In genomic region chr18:75205760-75206109, GRCh38 we compare ENCODE assay signal across 1 cellular context.
TF ChIP-seq lines count a peak whose summit lies in the region.

No MANE protein-coding gene starts in this region.

TF ChIP-seq in K562, 482 proteins besides CTCF, POLR2A, EP300 and RAD21 (continued from another document):
- TF ChIP-seq, protein P1, sequence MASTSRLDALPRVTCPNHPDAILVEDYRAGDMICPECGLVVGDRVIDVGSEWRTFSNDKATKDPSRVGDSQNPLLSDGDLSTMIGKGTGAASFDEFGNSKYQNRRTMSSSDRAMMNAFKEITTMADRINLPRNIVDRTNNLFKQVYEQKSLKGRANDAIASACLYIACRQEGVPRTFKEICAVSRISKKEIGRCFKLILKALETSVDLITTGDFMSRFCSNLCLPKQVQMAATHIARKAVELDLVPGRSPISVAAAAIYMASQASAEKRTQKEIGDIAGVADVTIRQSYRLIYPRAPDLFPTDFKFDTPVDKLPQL (IDR thresholded peaks at IDR 0.05; ENCODE audit: extremely low read depth, insufficient read length) = no peak
- TF ChIP-seq RCOR1 (IDR thresholded peaks at IDR 0.05; ENCODE audit: borderline replicate concordance in 1 of 2, low read depth in 2 of 2, low read length in 2 of 2) (0 out of 4 replicates have a peak, but pooled peaks of 1 of the 2 experiments have one; percentile 10), ID3 (CRISPR knock-in tag; IDR thresholded peaks at IDR 0.05) (no peak), ID3 (tag; IDR thresholded peaks at IDR 0.05) (no peak), C11orf30 (IDR thresholded peaks at IDR 0.05; ENCODE audit: low read depth) (peak; percentile 75), ZBTB8A (IDR thresholded peaks at IDR 0.05; ENCODE audit: partially characterized antibody) (no peak), DIDO1 (tag; IDR thresholded peaks at IDR 0.05; ENCODE audit: low read depth) (no peak), JUNB (CRISPR knock-in tag; conservative IDR thresholded peaks at IDR 0.05) (no peak), MTF1 (CRISPR knock-in tag; IDR thresholded peaks at IDR 0.05; ENCODE audit: borderline replicate concordance) (no peak), LARP7 (IDR thresholded peaks at IDR 0.05) (no peak), SAFB (IDR thresholded peaks at IDR 0.05; ENCODE audit: borderline replicate concordance, low read depth, low read length) (no peak), L3MBTL2 (IDR thresholded peaks at IDR 0.05) (no peak), STAT5A (IDR thresholded peaks at IDR 0.05; ENCODE audit: borderline replicate concordance, low read length) (no peak), NFE2 (IDR thresholded peaks at IDR 0.05; ENCODE audit: low read depth) (peak; percentile 47; the same call in 1 of the 2 replicates), KDM2B (CRISPR knock-in tag; IDR thresholded peaks at IDR 0.05) (no peak), ZNF146 (CRISPR knock-in tag; IDR thresholded peaks at IDR 0.05; ENCODE audit: unreplicated experiment) (no peak), ELF1 (tag; IDR thresholded peaks at IDR 0.05) (no peak), FOXP4 (CRISPR knock-in tag; IDR thresholded peaks at IDR 0.05; ENCODE audit: borderline replicate concordance) (no peak), KLF13 (tag; IDR thresholded peaks at IDR 0.05; ENCODE audit: borderline replicate concordance, low read depth) (no peak), MAFG (tag; conservative IDR thresholded peaks at IDR 0.05) (0 out of 2 replicates have a peak, but pooled peaks have one; percentile 34), ZNF696 (CRISPR knock-in tag; conservative IDR thresholded peaks at IDR 0.05) (no peak), BACH1 (tag; IDR thresholded peaks at IDR 0.05) (no peak), MCM7 (IDR thresholded peaks at IDR 0.05) (no peak), TAF7 (tag; IDR thresholded peaks at IDR 0.05) (no peak), ZFPM2 (CRISPR knock-in tag; IDR thresholded peaks at IDR 0.05) (no peak), NR2C2 (CRISPR knock-in tag; IDR thresholded peaks at IDR 0.05) (no peak), NR2C2 (tag; IDR thresholded peaks at IDR 0.05) (no peak), ZNF609 (CRISPR knock-in tag; IDR thresholded peaks at IDR 0.05; ENCODE audit: borderline replicate concordance) (no peak), ZNF253 (CRISPR knock-in tag; conservative IDR thresholded peaks at IDR 0.05) (no peak), HES1 (IDR thresholded peaks at IDR 0.05; ENCODE audit: low read depth) (no peak), ERF (CRISPR knock-in tag; IDR thresholded peaks at IDR 0.05) (no peak), THAP7 (CRISPR knock-in tag; IDR thresholded peaks at IDR 0.05) (no peak), CBX8 (IDR thresholded peaks at IDR 0.05; ENCODE audit: borderline replicate concordance, extremely low read depth, low read depth, low read length, poor library complexity, severe bottlenecking) (no peak), YBX1 (IDR thresholded peaks at IDR 0.05) (no peak), PHB (CRISPR knock-in tag; IDR thresholded peaks at IDR 0.05) (no peak), ZNF408 (CRISPR knock-in tag; IDR thresholded peaks at IDR 0.05; ENCODE audit: low read depth) (no peak), GTF3C2 (IDR thresholded peaks at IDR 0.05; ENCODE audit: borderline replicate concordance, extremely low read depth, insufficient read length) (no peak)
- TF ChIP-seq, protein P2, sequence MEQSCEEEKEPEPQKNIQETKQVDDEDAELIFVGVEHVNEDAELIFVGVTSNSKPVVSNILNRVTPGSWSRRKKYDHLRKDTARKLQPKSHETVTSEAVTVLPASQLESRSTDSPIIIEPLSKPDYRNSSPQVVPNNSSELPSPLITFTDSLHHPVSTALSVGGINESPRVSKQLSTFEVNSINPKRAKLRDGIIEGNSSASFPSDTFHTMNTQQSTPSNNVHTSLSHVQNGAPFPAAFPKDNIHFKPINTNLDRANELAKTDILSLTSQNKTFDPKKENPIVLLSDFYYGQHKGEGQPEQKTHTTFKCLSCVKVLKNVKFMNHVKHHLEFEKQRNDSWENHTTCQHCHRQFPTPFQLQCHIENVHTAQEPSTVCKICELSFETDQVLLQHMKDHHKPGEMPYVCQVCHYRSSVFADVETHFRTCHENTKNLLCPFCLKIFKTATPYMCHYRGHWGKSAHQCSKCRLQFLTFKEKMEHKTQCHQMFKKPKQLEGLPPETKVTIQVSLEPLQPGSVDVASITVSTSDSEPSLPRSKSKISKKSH (CRISPR knock-in tag; IDR thresholded peaks at IDR 0.05) = no peak
- TF ChIP-seq, protein P3, sequence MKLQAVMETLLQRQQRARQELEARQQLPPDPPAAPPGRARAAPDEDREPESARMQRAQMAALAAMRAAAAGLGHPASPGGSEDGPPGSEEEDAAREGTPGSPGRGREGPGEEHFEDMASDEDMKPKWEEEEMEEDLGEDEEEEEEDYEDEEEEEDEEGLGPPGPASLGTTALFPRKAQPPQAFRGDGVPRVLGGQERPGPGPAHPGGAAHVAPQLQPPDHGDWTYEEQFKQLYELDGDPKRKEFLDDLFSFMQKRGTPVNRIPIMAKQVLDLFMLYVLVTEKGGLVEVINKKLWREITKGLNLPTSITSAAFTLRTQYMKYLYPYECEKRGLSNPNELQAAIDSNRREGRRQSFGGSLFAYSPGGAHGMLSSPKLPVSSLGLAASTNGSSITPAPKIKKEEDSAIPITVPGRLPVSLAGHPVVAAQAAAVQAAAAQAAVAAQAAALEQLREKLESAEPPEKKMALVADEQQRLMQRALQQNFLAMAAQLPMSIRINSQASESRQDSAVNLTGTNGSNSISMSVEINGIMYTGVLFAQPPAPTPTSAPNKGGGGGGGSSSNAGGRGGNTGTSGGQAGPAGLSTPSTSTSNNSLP (IDR thresholded peaks at IDR 0.05; ENCODE audit: borderline replicate concordance, low read depth, low read length) = no peak
- TF ChIP-seq, protein P4, sequence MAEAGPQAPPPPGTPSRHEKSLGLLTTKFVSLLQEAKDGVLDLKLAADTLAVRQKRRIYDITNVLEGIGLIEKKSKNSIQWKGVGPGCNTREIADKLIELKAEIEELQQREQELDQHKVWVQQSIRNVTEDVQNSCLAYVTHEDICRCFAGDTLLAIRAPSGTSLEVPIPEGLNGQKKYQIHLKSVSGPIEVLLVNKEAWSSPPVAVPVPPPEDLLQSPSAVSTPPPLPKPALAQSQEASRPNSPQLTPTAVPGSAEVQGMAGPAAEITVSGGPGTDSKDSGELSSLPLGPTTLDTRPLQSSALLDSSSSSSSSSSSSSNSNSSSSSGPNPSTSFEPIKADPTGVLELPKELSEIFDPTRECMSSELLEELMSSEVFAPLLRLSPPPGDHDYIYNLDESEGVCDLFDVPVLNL (CRISPR knock-in tag; IDR thresholded peaks at IDR 0.05; ENCODE audit: low read depth) = no peak
